ENCODE assay signal across 12 cellular contexts in genomic region chr10:80200259-80200658, GRCh38. TPM values are rescaled to one million over a fixed set of nuclear protein-coding genes. Genes with fewer than 3 reads are reported as not detected.
DNase-seq lines count a peak whose midpoint lies in the region; ATAC-seq, FAIRE-seq and TF ChIP-seq lines count a peak whose summit lies in the region.
"Had no signal": no experiment of that assay in that cellular context is flagged by ENCODE, and none has a peak within 500 bp of the region (broad histone marks: within the 10 kb centered on the region; RNA-seq: fewer than 3 reads in every experiment).

No MANE protein-coding gene starts in this region.

- H3K4me3 ChIP-seq in H1 (ENCODE audit: extremely low read depth in 1 of 4, insufficient read depth in 2 of 4, low read depth in 3 of 4, low read length in 4 of 4) (no peak overlapping the region), parathyroid adenoma (ENCODE audit: low read depth, low read length) (no peak overlapping the region)

- no peak overlapping the region for H3K23ac ChIP-seq in H1 (ENCODE audit: insufficient read length)

- no peak overlapping the region for H3K18ac ChIP-seq in H1 (ENCODE audit: extremely low read depth, low read length)

- no peak for ATAC-seq in natural killer cell
- ATAC-seq in natural killer cell treated with Interleukin-12 subunit alpha and Interleukin-12 subunit beta and Interleukin-15 and Interleukin-18, amount 100 ng/mL, for 72 hours, result no peak
- ATAC-seq in GM21515 (IDR thresholded peaks at IDR 0.05; ENCODE audit: unreplicated experiment), result no peak
- ATAC-seq in HG03442 (IDR thresholded peaks at IDR 0.05; ENCODE audit: unreplicated experiment), result no peak

- no peak overlapping the region for H3K56ac ChIP-seq in H1 (replicated peaks; ENCODE audit: insufficient read length, low read depth, low read length)

- no peak overlapping the region for H3K14ac ChIP-seq in H1 (ENCODE audit: insufficient read length)

- no peak overlapping the region for H2BK120ac ChIP-seq in H1 (replicated peaks; ENCODE audit: low read depth, low read length)

- H3K27ac ChIP-seq in H1 (ENCODE audit: low read depth, low read length), result no peak overlapping the region
- peak overlapping the region; percentile 65 for H3K27ac ChIP-seq in parathyroid adenoma

- intact Hi-C loops in natural killer cell (cut with micrococcal nuclease), result loop anchor here (10.0 kb wide), 1 partner anchor 295 kb away; no protein-coding TSS in a partner anchor

- peaks cover 0 to 3% of the 10 kb centered on the region in 2 donors for H3K9me3 Mint-ChIP-seq in natural killer cell
- no peaks in the 10 kb centered on the region for H3K9me3 Mint-ChIP-seq in natural killer cell treated with Interleukin-12 subunit alpha and Interleukin-12 subunit beta and Interleukin-15 and Interleukin-18, amount 100 ng/mL, for 72 hours

- H3K27me3 Mint-ChIP-seq in natural killer cell (ENCODE audit: low read depth in 2 of 2), result no peaks in the 10 kb centered on the region
- no peaks in the 10 kb centered on the region for H3K27me3 Mint-ChIP-seq in natural killer cell treated with Interleukin-12 subunit alpha and Interleukin-12 subunit beta and Interleukin-15 and Interleukin-18, amount 100 ng/mL, for 72 hours

- H3K9ac ChIP-seq in H1 (replicated peaks in 1 of 4; ENCODE audit: extremely low read depth in 1 of 4, low read depth in 3 of 4, low read length in 3 of 4) (no peak overlapping the region), parathyroid adenoma (no peak overlapping the region)

- no peak overlapping the region for H4K8ac ChIP-seq in H1 (ENCODE audit: extremely low read depth, insufficient read depth, low read length)

- POLR2A ChIA-PET in H1 (lab: Charles Lee; ENCODE audit: partially characterized antibody), result no interaction called here

- no peak overlapping the region for H2BK12ac ChIP-seq in H1 (ENCODE audit: low read depth, low read length)

- H3K23me2 ChIP-seq in H1 (ENCODE audit: low read depth, low read length), result peaks cover 5% of the 10 kb centered on the region; the same call in 1 of the 2 replicates

- 72% methylated on average over 1 of the region's 1 CpG; no CpG with 5 or more reads in 1 of the 2 experiments for WGBS in H1 (ENCODE audit: extremely low coverage in 1 of 2, insufficient coverage in 1 of 2, insufficient read length in 1 of 2, insufficient replicate concordance in 2 of 2, low coverage in 1 of 2, low lambda C conversion rate in 2 of 2, missing lambda C conversion rate in 1 of 2), 2 experiments

- H2AK5ac ChIP-seq in H1 (ENCODE audit: low read depth, low read length), result peak overlapping the region; percentile 13; the same call in 1 of the 2 replicates

- H3K36me3 ChIP-seq in H1 (ENCODE audit: control insufficient read depth in 2 of 4, insufficient read depth in 4 of 4, low read length in 3 of 4), result no peaks in the 10 kb centered on the region; a peak in 1 of 8 replicates
- H3K36me3 ChIP-seq in parathyroid adenoma (ENCODE audit: control insufficient read depth, insufficient read depth, low read length), result no peaks in the 10 kb centered on the region

- TF ChIP-seq CTCF in natural killer cell (IDR thresholded peaks at IDR 0.05) (no peak), H1 (IDR thresholded peaks at IDR 0.05; ENCODE audit: control extremely low read depth in 1 of 3, insufficient read depth in 1 of 3, low read depth in 1 of 3, low read length in 3 of 3) (no peak), parathyroid adenoma (IDR thresholded peaks at IDR 0.05) (no peak)

- H3K4me1 ChIP-seq in H1 (replicated peaks in 1 of 4; ENCODE audit: control insufficient read depth in 3 of 4, insufficient read depth in 4 of 4, low read length in 3 of 4), result peaks cover 7 to 16% (median 10%) of the 10 kb centered on the region in 4 experiments
- peaks cover 17% of the 10 kb centered on the region for H3K4me1 ChIP-seq in parathyroid adenoma

- H3K27ac Mint-ChIP-seq in natural killer cell, result peak overlapping the region; percentile 79 to 83
- H3K27ac Mint-ChIP-seq in natural killer cell treated with Interleukin-12 subunit alpha and Interleukin-12 subunit beta and Interleukin-15 and Interleukin-18, amount 100 ng/mL, for 72 hours, result peak overlapping the region in 1 of 2 donors; percentile 80

- H3K79me2 ChIP-seq in H1 (ENCODE audit: control insufficient read depth in 1 of 2, insufficient read depth in 2 of 2, low read length in 2 of 2), result peaks cover 3 to 62% of the 10 kb centered on the region in 2 experiments
- H3K79me2 ChIP-seq in parathyroid adenoma, result peaks cover 56% of the 10 kb centered on the region

- no peak overlapping the region for H2BK5ac ChIP-seq in H1 (ENCODE audit: low read depth, low read length)

- no peak overlapping the region for H2BK20ac ChIP-seq in H1 (ENCODE audit: low read length)

- H4K91ac ChIP-seq in H1 (replicated peaks; ENCODE audit: insufficient read length, low read length), result no peak overlapping the region

- no peak for TF ChIP-seq EP300 in H1 (IDR thresholded peaks at IDR 0.05; ENCODE audit: borderline replicate concordance in 1 of 2, low read depth in 2 of 2, low read length in 2 of 2)

- H2AFZ ChIP-seq in H1 (ENCODE audit: low read length) (no peak overlapping the region), parathyroid adenoma (no peak overlapping the region)

- H3K4me1 Mint-ChIP-seq in natural killer cell, result peaks cover 75 to 82% of the 10 kb centered on the region in 2 donors
- peaks cover 66 to 67% of the 10 kb centered on the region in 2 donors for H3K4me1 Mint-ChIP-seq in natural killer cell treated with Interleukin-12 subunit alpha and Interleukin-12 subunit beta and Interleukin-15 and Interleukin-18, amount 100 ng/mL, for 72 hours (ENCODE audit: low read depth in 2 of 2)

- no peak for DNase-seq in natural killer cell
- no peak for DNase-seq in natural killer cell treated with Interleukin-12 subunit alpha and Interleukin-12 subunit beta and Interleukin-15 and Interleukin-18, amount 100 ng/mL, for 72 hours (ENCODE audit: low spot score)
- no peak for DNase-seq in H1 (ENCODE audit: low read depth in 1 of 2, low spot score in 2 of 2)
- no peak for DNase-seq in COLO829 (ENCODE audit: low spot score)
- DNase-seq in cerebellum (ENCODE audit: low spot score), result no peak
- DNase-seq: central memory CD4-positive, alpha-beta T cell; glutamatergic neuron; NCI-H1105 treated with DMSO at 0.1 percent for 48 hours had no signal

- H3K9me3 ChIP-seq in H1 (ENCODE audit: insufficient read depth in 2 of 2, low read depth in 1 of 2, low read length in 1 of 2) (no peaks in the 10 kb centered on the region), parathyroid adenoma (ENCODE audit: control insufficient read depth, low read length) (no peaks in the 10 kb centered on the region)

- H3K79me1 ChIP-seq in H1 (ENCODE audit: low read depth, low read length), result peaks cover 14% of the 10 kb centered on the region

- CTCF ChIA-PET in H1 (lab: Charles Lee; ENCODE audit: partially characterized antibody), result interaction anchor here (1.0 to 2.2 kb wide), 5 partner anchors 9 to 38 kb away, joined by 3 to 7 read pairs (median 5); no protein-coding TSS in a partner anchor

- no peak overlapping the region for H4K5ac ChIP-seq in H1 (ENCODE audit: insufficient read length, low read depth, low read length)

- H3K4me2 ChIP-seq in H1 (ENCODE audit: insufficient read depth in 1 of 2, low read depth in 2 of 2, low read length in 2 of 2) (no peak overlapping the region), parathyroid adenoma (ENCODE audit: low read length) (no peak overlapping the region)

- FAIRE-seq in H1 (lab: Jason Lieb, UNC), result no peak
- FAIRE-seq: GM19239 had no signal

- peaks cover 2 to 18% of the 10 kb centered on the region in 2 experiments for H4K20me1 ChIP-seq in H1 (replicated peaks in 1 of 2; ENCODE audit: control insufficient read depth in 1 of 2, insufficient read depth in 2 of 2, low read length in 2 of 2)

- H3K36me3 Mint-ChIP-seq in natural killer cell, result no peaks in the 10 kb centered on the region
- peaks cover 6% of the 10 kb centered on the region for H3K36me3 Mint-ChIP-seq in natural killer cell treated with Interleukin-12 subunit alpha and Interleukin-12 subunit beta and Interleukin-15 and Interleukin-18, amount 100 ng/mL, for 72 hours

- no peak overlapping the region for H3K4ac ChIP-seq in H1 (replicated peaks; ENCODE audit: insufficient read length, low read depth, low read length)

- TF ChIP-seq POLR2A in H1 (IDR thresholded peaks at IDR 0.05; ENCODE audit: control extremely low read depth in 1 of 2, low read depth in 2 of 2, low read length in 2 of 2), result no peak

- no peak for TF ChIP-seq RAD21 in H1 (IDR thresholded peaks at IDR 0.05 in 1 of 2, conservative IDR thresholded peaks at IDR 0.05 in 1 of 2; ENCODE audit: low read depth in 2 of 2, low read length in 2 of 2)

- H3K4me3 Mint-ChIP-seq in natural killer cell, result no peak overlapping the region
- no peak overlapping the region for H3K4me3 Mint-ChIP-seq in natural killer cell treated with Interleukin-12 subunit alpha and Interleukin-12 subunit beta and Interleukin-15 and Interleukin-18, amount 100 ng/mL, for 72 hours

- no peak overlapping the region for H2BK15ac ChIP-seq in H1 (ENCODE audit: low read length)

- H3K27me3 ChIP-seq in H1 (replicated peaks in 1 of 4; ENCODE audit: control insufficient read depth in 3 of 4, extremely low read depth in 1 of 4, insufficient read depth in 3 of 4, low read length in 3 of 4) (peaks cover 0 to 8% (median 2%) of the 10 kb centered on the region in 4 experiments; a peak in 3 of 7 replicates), parathyroid adenoma (ENCODE audit: control insufficient read depth, insufficient read depth, low read length) (no peaks in the 10 kb centered on the region)

TF ChIP-seq in H1, 55 proteins besides CTCF, POLR2A, EP300 and RAD21 (continues in another document):
- TF ChIP-seq SAP30 (IDR thresholded peaks at IDR 0.05; ENCODE audit: insufficient read depth, insufficient replicate concordance, low read length), result no peak
- TF ChIP-seq RNF2 (IDR thresholded peaks at IDR 0.05; ENCODE audit: borderline replicate concordance, low read depth, low read length, missing control alignments, poor library complexity, severe bottlenecking), result no peak
- no peak for TF ChIP-seq JUND (IDR thresholded peaks at IDR 0.05; ENCODE audit: low read length)
- no peak for TF ChIP-seq SP2 (IDR thresholded peaks at IDR 0.05; ENCODE audit: low read length)
- no peak for TF ChIP-seq CBX5 (IDR thresholded peaks at IDR 0.05; ENCODE audit: low read depth, low read length)

RNA-seq across cellular contexts. Expression of gene ANXA11, which starts 5.1 kb away (rescaled TPM):
- 100 to 1,000 TPM; 213 to 264 (median 245) TPM for total RNA-seq in natural killer cell
- total RNA-seq in natural killer cell treated with Interleukin-12 subunit alpha and Interleukin-12 subunit beta and Interleukin-15 and Interleukin-18, amount 100 ng/mL, for 72 hours, result 100 to 1,000 TPM; 134 to 166 TPM
- total RNA-seq in H1 (2021; fragmentation: NEBNext Ultra II Directional; extraction: Animal tissue kit (Norgen Biotek cat#: 25700)), result 70.6 and 84.9 TPM in 2 replicates
- polyA plus RNA-seq in H1 (2011; rRNA removed), result 40.5 and 58.7 TPM in 2 replicates
- 38.1 TPM for polyA plus RNA-seq in H1 (2011; cell fraction: cytosol; rRNA removed)
- 50.9 TPM for polyA plus RNA-seq in H1 (2011; cell fraction: nucleus; rRNA removed)
- 113 to 134 TPM (median 126 TPM) in 4 replicates for polyA plus RNA-seq in H1 (2012, experiment 1 of 2)
- 58.1 TPM for polyA plus RNA-seq in H1 (2012, experiment 2 of 2)
- 193 TPM for polyA plus RNA-seq in H1 (2013, experiment 1 of 2)
- 199 TPM for polyA plus RNA-seq in H1 (2013, experiment 2 of 2)
- 27.2 and 42.8 TPM in 2 replicates for polyA minus RNA-seq in H1 (2011; rRNA and poly(A)+ RNA removed)
- 29.3 TPM for polyA minus RNA-seq in H1 (2011; cell fraction: cytosol; rRNA and poly(A)+ RNA removed)
- 26.1 TPM for polyA minus RNA-seq in H1 (2011; cell fraction: nucleus; rRNA and poly(A)+ RNA removed)
- 5.4 TPM for total RNA-seq in cerebellum

Comparison
In these comparisons a context has a peak if more than half of its experiments do, and no peak if none do; other contexts are left out.
1. RNA of gene ANXA11, which starts 5.1 kb away (total RNA-seq): 213 to 264 TPM in natural killer cell, 134 to 166 TPM in natural killer cell treated with Interleukin-12 subunit alpha and Interleukin-12 subunit beta and Interleukin-15 and Interleukin-18, amount 100 ng/mL, for 72 hours and 70.6 to 84.9 TPM in H1; 5.4 TPM in cerebellum (single experiment); every median in the first group is over 10 times any median in the second.